Comparison of ENCODE assay signal across 1 cellular context in genomic region chr12:116898675-116899074, GRCh38.
TF ChIP-seq lines count a peak whose summit lies in the region.

No MANE protein-coding gene starts in this region.

TF ChIP-seq in HCT116, 20 proteins besides CTCF, POLR2A, EP300 and RAD21 (continued from another document):
- TF ChIP-seq CBX3 (IDR thresholded peaks at IDR 0.05; ENCODE audit: low read depth) = no peak
- TF ChIP-seq ZNF274 (IDR thresholded peaks at IDR 0.05; ENCODE audit: low read depth, low read length) = no peak
- no peak for TF ChIP-seq JUND (IDR thresholded peaks at IDR 0.05)
- no peak for TF ChIP-seq EGR1 (IDR thresholded peaks at IDR 0.05; ENCODE audit: low read depth)
- TF ChIP-seq POLR2AphosphoS5 (IDR thresholded peaks at IDR 0.05; ENCODE audit: low read depth, low read length) = no peak
- no peak for TF ChIP-seq FOSL1 (IDR thresholded peaks at IDR 0.05; ENCODE audit: low read depth)
- no peak for TF ChIP-seq ZFX (IDR thresholded peaks at IDR 0.05)
TF ChIP-seq in HCT116: peak in this region for 0.
